In the genomic region with DNA sequence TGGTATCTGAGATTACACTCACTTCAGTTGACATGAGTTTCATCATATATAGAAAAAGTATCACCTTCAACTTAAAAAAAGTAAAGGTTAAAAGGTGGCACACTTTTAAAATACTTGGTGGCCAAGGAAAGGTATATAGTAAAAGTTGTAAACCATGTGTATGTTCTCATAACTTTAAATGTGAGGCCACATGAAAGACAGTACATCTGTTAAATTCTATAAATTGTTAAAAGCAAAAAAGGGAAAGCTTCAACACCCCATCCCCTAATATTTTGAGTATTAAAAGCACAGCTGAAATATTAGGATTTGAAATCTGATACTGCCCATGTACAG, we compare ENCODE assay signal across 9 cellular contexts. TPM values are rescaled to one million over a fixed set of nuclear protein-coding genes. Genes with fewer than 3 reads are reported as not detected.
DNase-seq lines count a peak whose midpoint lies in the region; ATAC-seq and TF ChIP-seq lines count a peak whose summit lies in the region.
"Had no signal": no experiment of that assay in that cellular context is flagged by ENCODE, and none has a peak within 500 bp of the region (broad histone marks: within the 10 kb centered on the region; RNA-seq: fewer than 3 reads in every experiment).

No MANE protein-coding gene starts in this region.

- DNase-seq in left ventricle myocardium inferior (no peak), left ventricle myocardium superior (no peak), breast epithelium (ENCODE audit: low spot score in 2 of 2) (no peak), NCI-H2029 (lab: John Stamatoyannopoulos, UW) (no peak)
- no peak for DNase-seq in effector CD4-positive, alpha-beta T cell
- DNase-seq: stimulated activated CD4-positive, alpha-beta T cell treated with anti-CD3 and anti-CD28 coated beads, Interleukin-4, amount 100 ng/mL, for 4 hours had no signal

- TF ChIP-seq CTCF in left ventricle myocardium inferior (IDR thresholded peaks at IDR 0.05; ENCODE audit: borderline replicate concordance) (no peak), breast epithelium (IDR thresholded peaks at IDR 0.05) (no peak)

- H3K27me3 ChIP-seq in left ventricle myocardium inferior (ENCODE audit: low read depth) (no peaks in the 10 kb centered on the region), breast epithelium (no peaks in the 10 kb centered on the region), muscle layer of colon (ENCODE audit: control insufficient read depth in 1 of 2, insufficient read depth in 2 of 2, low read length in 2 of 2) (no peaks in the 10 kb centered on the region)

- no peak for TF ChIP-seq POLR2A in breast epithelium (IDR thresholded peaks at IDR 0.05)

- H3K4me1 ChIP-seq in left ventricle myocardium inferior (peaks cover 84% of the 10 kb centered on the region), breast epithelium (peaks cover 0 to 16% of the 10 kb centered on the region in 2 donors), muscle layer of colon (ENCODE audit: insufficient read depth, low read length) (peaks cover 36% of the 10 kb centered on the region)

- H3K9me3 ChIP-seq in left ventricle myocardium inferior (replicated peaks) (no peaks in the 10 kb centered on the region), breast epithelium (no peaks in the 10 kb centered on the region), muscle layer of colon (ENCODE audit: low read length) (no peaks in the 10 kb centered on the region)

- ATAC-seq in left ventricle myocardium superior (no peak), GM18873 (IDR thresholded peaks at IDR 0.05; ENCODE audit: low FRiP score, unreplicated experiment) (no peak), HG02759 (IDR thresholded peaks at IDR 0.05; ENCODE audit: unreplicated experiment) (no peak)

- H3K9ac ChIP-seq in muscle layer of colon (ENCODE audit: low read length) = peak overlapping the region; percentile 94

- H3K27ac ChIP-seq in left ventricle myocardium inferior (replicated peaks) = peak overlapping the region; percentile 100
- H3K27ac ChIP-seq in breast epithelium = peak overlapping the region; percentile 98 to 99
- peak overlapping the region; percentile 90 for H3K27ac ChIP-seq in muscle layer of colon (ENCODE audit: low read depth, low read length)

- intact Hi-C loops in left ventricle myocardium inferior (cut with micrococcal nuclease) (loop anchor here (5.0 to 10.0 kb wide), 2 partner anchors 380 to 478 kb away; no protein-coding TSS in a partner anchor), left ventricle myocardium superior (cut with micrococcal nuclease) (loop anchor here (5.0 to 10.0 kb wide), 3 partner anchors 107 to 473 kb away; no protein-coding TSS in a partner anchor), breast epithelium (cut with DNase I; ENCODE audit: low total_unique reads) (loop anchor here (10.0 kb wide), 2 partner anchors 70 to 370 kb away; no protein-coding TSS in a partner anchor)

- peak overlapping the region; percentile 87 for H3K4me3 ChIP-seq in left ventricle myocardium inferior
- peak overlapping the region; percentile 77 to 90 (median 80) for H3K4me3 ChIP-seq in breast epithelium
- peak overlapping the region; percentile 56 to 86 for H3K4me3 ChIP-seq in muscle layer of colon (ENCODE audit: low read depth in 1 of 2, low read length in 2 of 2)

- H3K36me3 ChIP-seq in left ventricle myocardium inferior = peaks cover 47% of the 10 kb centered on the region
- peaks cover 5% of the 10 kb centered on the region for H3K36me3 ChIP-seq in breast epithelium
- H3K36me3 ChIP-seq in muscle layer of colon (ENCODE audit: insufficient read depth, low read length) = peaks cover 35% of the 10 kb centered on the region

RNA-seq across cellular contexts. Expression of a gene that starts 5.6 kb away (rescaled TPM):
- total RNA-seq in left ventricle myocardium inferior (126 TPM), left ventricle myocardium superior (124 TPM), breast epithelium (100 to 1,000 TPM in 1 of 3 donors, 10 to 100 TPM in 2; 60.3 to 108 (median 84.9) TPM)
